Comparison of ENCODE assay signal across 1 cellular context in the genomic region with DNA sequence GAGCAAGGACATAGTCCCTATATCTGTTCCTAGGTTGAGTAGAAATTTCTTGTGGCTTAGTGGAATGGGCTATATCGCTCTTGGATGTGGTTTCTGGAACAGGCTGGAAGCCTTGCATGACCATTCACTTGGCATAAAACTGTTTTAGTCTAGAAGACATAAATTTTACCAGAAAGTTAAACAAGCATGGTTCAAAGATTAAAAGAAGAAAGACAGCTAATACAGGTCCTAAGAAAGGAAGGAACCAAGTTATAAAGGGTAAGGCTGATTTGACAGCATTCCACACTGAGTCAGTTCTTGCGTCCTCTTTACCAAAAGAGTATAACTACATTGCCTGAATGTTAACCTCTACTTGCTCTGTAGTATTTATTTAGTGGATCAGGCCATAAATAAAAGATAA.
TF ChIP-seq lines count a peak whose summit lies in the region.

No MANE protein-coding gene starts in this region.

TF ChIP-seq in H1, 55 proteins besides CTCF, POLR2A, EP300 and RAD21:
- TF ChIP-seq NRF1 (IDR thresholded peaks at IDR 0.05; ENCODE audit: low read depth, low read length) (no peak), PHF8 (conservative IDR thresholded peaks at IDR 0.05; ENCODE audit: low read depth, low read length) (no peak), TBP (IDR thresholded peaks at IDR 0.05; ENCODE audit: low read depth, low read length) (no peak), TAF1 (IDR thresholded peaks at IDR 0.05; ENCODE audit: low read depth, low read length) (no peak), SP1 (IDR thresholded peaks at IDR 0.05; ENCODE audit: low read depth, low read length) (no peak), BRCA1 (IDR thresholded peaks at IDR 0.05; ENCODE audit: low read depth, low read length) (no peak), EZH2 (IDR thresholded peaks at IDR 0.05; ENCODE audit: low read depth, low read length, severe bottlenecking) (no peak), KDM5A (IDR thresholded peaks at IDR 0.05; ENCODE audit: low read length) (no peak), SIX5 (IDR thresholded peaks at IDR 0.05; ENCODE audit: low read depth, low read length) (no peak), SUZ12 (IDR thresholded peaks at IDR 0.05; ENCODE audit: low read length) (no peak), CEBPB (IDR thresholded peaks at IDR 0.05; ENCODE audit: low read depth, low read length) (no peak), BACH1 (IDR thresholded peaks at IDR 0.05; ENCODE audit: low read length) (no peak), SP4 (IDR thresholded peaks at IDR 0.05; ENCODE audit: low read length) (no peak), TCF12 (IDR thresholded peaks at IDR 0.05; ENCODE audit: low read depth, low read length) (no peak), CBX5 (IDR thresholded peaks at IDR 0.05; ENCODE audit: low read depth, low read length) (no peak), RXRA (IDR thresholded peaks at IDR 0.05; ENCODE audit: insufficient read depth, low read depth, low read length) (no peak), SRF (IDR thresholded peaks at IDR 0.05; ENCODE audit: low read depth, low read length) (no peak)
